Comparison of ENCODE assay signal across 34 cellular contexts in the genomic region with DNA sequence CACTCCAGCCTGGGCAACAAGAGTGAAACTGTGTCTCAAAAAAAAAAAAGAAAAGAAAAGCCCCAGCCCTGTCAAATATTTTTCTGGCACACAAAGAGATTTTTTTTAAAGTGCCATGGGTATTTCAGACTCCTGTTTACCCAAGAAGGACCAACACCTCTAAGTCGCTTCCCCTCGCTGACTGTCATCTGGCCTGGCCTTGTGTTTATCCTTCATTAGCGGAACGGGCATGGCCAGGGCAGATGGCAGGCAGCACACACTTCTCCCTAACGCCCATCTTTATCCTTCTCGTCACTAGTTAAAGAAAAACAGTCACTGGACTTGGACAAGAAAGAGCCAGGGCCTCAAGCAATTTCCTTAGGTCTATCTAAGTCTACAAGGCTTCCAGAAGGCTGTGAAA. TPM values are rescaled to one million over a fixed set of nuclear protein-coding genes. Genes with fewer than 3 reads are reported as not detected.
DNase-seq lines count a peak whose midpoint lies in the region; ATAC-seq and FAIRE-seq lines count a peak whose summit lies in the region.
"Had no signal": no experiment of that assay in that cellular context is flagged by ENCODE, and none has a peak within 500 bp of the region (broad histone marks: within the 10 kb centered on the region; RNA-seq: fewer than 3 reads in every experiment).

No MANE protein-coding gene starts in this region.

- no peaks in the 10 kb centered on the region for H3K9me3 Mint-ChIP-seq in activated T-helper 17 cell treated with anti-CD3 and anti-CD28 coated beads, Interleukin-2, amount 50 U/mL, for 72 hours
- H3K9me3 Mint-ChIP-seq in immature natural killer cell, result no peaks in the 10 kb centered on the region
- H3K9me3 Mint-ChIP-seq: endodermal cell; nephron; stimulated activated naive B cell treated with anti-CD40 and anti-IgM and Interleukin-4, amounts not matched to agents 10 μg/mL and 1 μg/mL and 100 μg/mL, for 72 hours had no signal

- no peak overlapping the region for H3K4me3 Mint-ChIP-seq in activated T-helper 17 cell treated with anti-CD3 and anti-CD28 coated beads, Interleukin-2, amount 50 U/mL, for 72 hours
- H3K4me3 Mint-ChIP-seq in immature natural killer cell, result no peak overlapping the region
- H3K4me3 Mint-ChIP-seq: endodermal cell; nephron; stimulated activated naive B cell treated with anti-CD40 and anti-IgM and Interleukin-4, amounts not matched to agents 10 μg/mL and 1 μg/mL and 100 μg/mL, for 72 hours had no signal

- no peaks in the 10 kb centered on the region for H3K4me1 Mint-ChIP-seq in activated T-helper 17 cell treated with anti-CD3 and anti-CD28 coated beads, Interleukin-2, amount 50 U/mL, for 72 hours
- H3K4me1 Mint-ChIP-seq in immature natural killer cell, result no peaks in the 10 kb centered on the region

- 56 to 66% (median 62%) methylated on average over 6 of the region's 6 CpGs for WGBS in small intestine, 3 donors

- FAIRE-seq in small intestine (lab: Jason Lieb, UNC), result no peak
- FAIRE-seq: A549, frontal cortex, K562 had no signal

- no peaks in the 10 kb centered on the region for H3K36me3 Mint-ChIP-seq in activated T-helper 17 cell treated with anti-CD3 and anti-CD28 coated beads, Interleukin-2, amount 50 U/mL, for 72 hours (ENCODE audit: low read depth)
- no peaks in the 10 kb centered on the region for H3K36me3 Mint-ChIP-seq in immature natural killer cell
- H3K36me3 Mint-ChIP-seq: stimulated activated naive B cell treated with anti-CD40 and anti-IgM and Interleukin-4, amounts not matched to agents 10 μg/mL and 1 μg/mL and 100 μg/mL, for 72 hours had no signal

- no peaks in the 10 kb centered on the region for H3K27me3 ChIP-seq in small intestine (ENCODE audit: control insufficient read depth in 2 of 2, insufficient read depth in 2 of 2, low read length in 2 of 2)
- H3K27me3 ChIP-seq: adrenal gland, esophagus squamous epithelium, left lung, MG63, ovary, right atrium auricular region, vagina had no signal

- peak overlapping the region; percentile 46 for H3K27ac Mint-ChIP-seq in activated T-helper 17 cell treated with anti-CD3 and anti-CD28 coated beads, Interleukin-2, amount 50 U/mL, for 72 hours
- H3K27ac Mint-ChIP-seq in immature natural killer cell, result no peak overlapping the region
- H3K27ac Mint-ChIP-seq: endodermal cell; stimulated activated naive B cell treated with anti-CD40 and anti-IgM and Interleukin-4, amounts not matched to agents 10 μg/mL and 1 μg/mL and 100 μg/mL, for 72 hours had no signal

- no peaks in the 10 kb centered on the region for H3K36me3 ChIP-seq in small intestine (ENCODE audit: control insufficient read depth in 2 of 2, insufficient read depth in 2 of 2, low read length in 2 of 2)
- H3K36me3 ChIP-seq: adrenal gland, esophagus squamous epithelium, left lung, MG63, ovary, right atrium auricular region, vagina had no signal

- H3K9me3 ChIP-seq in small intestine (ENCODE audit: control insufficient read depth, low read depth), result no peaks in the 10 kb centered on the region
- H3K9me3 ChIP-seq: A549, adrenal gland, esophagus squamous epithelium, left lung, MG63, ovary, right atrium auricular region, vagina had no signal

- ATAC-seq in activated T-helper 17 cell treated with anti-CD3 and anti-CD28 coated beads, Interleukin-2, amount 50 U/mL, for 72 hours (replicated peaks), result no peak
- ATAC-seq in HG02571 (IDR thresholded peaks at IDR 0.05; ENCODE audit: unreplicated experiment), result no peak
- ATAC-seq: A549; HCT116; left lung; stimulated activated naive B cell treated with anti-CD40 and anti-IgM and Interleukin-4, amounts not matched to agents 10 μg/mL and 1 μg/mL and 100 μg/mL, for 72 hours had no signal

- DNase-seq in NCI-H2029 (lab: John Stamatoyannopoulos, UW), result peak; percentile 16
- no peak for DNase-seq in NCI-H2029 treated with DMSO at 0.1 percent for 48 hours (lab: John Stamatoyannopoulos, UW)
- DNase-seq in NCI-H510A (lab: John Stamatoyannopoulos, UW), result peak; percentile 27
- DNase-seq in small intestine, result peak; percentile 50
- no peak for DNase-seq in immature natural killer cell
- DNase-seq in anterior cingulate cortex (lab: John Stamatoyannopoulos, UW), result no peak
- DNase-seq: activated CD4-positive, alpha-beta T cell treated with anti-CD3 and anti-CD28 coated beads for 48 hours; activated naive CD4-positive, alpha-beta T cell treated with Interleukin-2 at 50 U/mL for 16 hours; activated T-cell treated with anti-CD3 and anti-CD28 coated beads, Interleukin-2, amount 50 U/mL, for 48 hours; adrenal gland; Calu3; cortex of kidney; endodermal cell; esophagus squamous epithelium; left lung; MG63; NCI-H1694 treated with DMSO at 0.1 percent for 48 hours; NCI-H345; ovary; RPMI8226; stimulated activated CD4-positive, alpha-beta T cell treated with anti-CD3 and anti-CD28 coated beads, Interleukin-12 subunit alpha, Interleukin-12 subunit beta, amount 100 ng/mL, for 4 hours; stimulated activated CD4-positive, alpha-beta T cell treated with anti-CD3 and anti-CD28 coated beads, Interleukin-4, amount 100 ng/mL, for 24 hours; stimulated activated naive B cell treated with anti-CD40 and anti-IgM and Interleukin-4, amounts not matched to agents 10 μg/mL and 1 μg/mL and 100 μg/mL, for 72 hours; T-helper 2 cell had no signal

- no peak overlapping the region for H3K27ac ChIP-seq in small intestine (ENCODE audit: low read depth in 1 of 2, low read length in 1 of 2)
- H3K27ac ChIP-seq: A549, adrenal gland, esophagus squamous epithelium, left lung, ovary, right atrium auricular region, SK-N-MC, vagina had no signal

- H3K27me3 Mint-ChIP-seq in activated T-helper 17 cell treated with anti-CD3 and anti-CD28 coated beads, Interleukin-2, amount 50 U/mL, for 72 hours, result no peaks in the 10 kb centered on the region
- no peaks in the 10 kb centered on the region for H3K27me3 Mint-ChIP-seq in immature natural killer cell (ENCODE audit: low read depth in 3 of 3)
- H3K27me3 Mint-ChIP-seq: stimulated activated naive B cell treated with anti-CD40 and anti-IgM and Interleukin-4, amounts not matched to agents 10 μg/mL and 1 μg/mL and 100 μg/mL, for 72 hours had no signal

- no peak overlapping the region for H3K4me3 ChIP-seq in small intestine (ENCODE audit: low read depth in 1 of 2, low read length in 2 of 2)
- H3K4me3 ChIP-seq: A549, adrenal gland, esophagus squamous epithelium, K562, left lung, MG63, ovary, right atrium auricular region, SK-N-MC, vagina had no signal

- H3K4me1 ChIP-seq in small intestine (ENCODE audit: control insufficient read depth in 2 of 2, insufficient read depth in 1 of 2, low read depth in 1 of 2, low read length in 1 of 2), result no peaks in the 10 kb centered on the region
- H3K4me1 ChIP-seq: A549, adrenal gland, left lung, right atrium auricular region, vagina had no signal

RNA-seq across cellular contexts. Expression of gene CBFA2T2, which starts 7.3 kb away (rescaled TPM):
- 10 to 100 TPM; 14.5 to 25.6 TPM for total RNA-seq in activated T-helper 17 cell treated with anti-CD3 and anti-CD28 coated beads, Interleukin-2, amount 50 U/mL, for 72 hours
- polyA plus RNA-seq in small intestine (1 to 10 TPM; 6.5 to 10.0 (median 8.5) TPM), immature natural killer cell (10 to 100 TPM in 2 of 3 donors, 1 to 10 TPM in 1; 7.5 to 15.5 (median 11.0) TPM)

RNA-seq across cellular contexts. Expression of gene SNTA1, which starts 39.0 kb away (rescaled TPM):
- 1 to 10 TPM; 5.5 to 6.5 TPM for total RNA-seq in activated T-helper 17 cell treated with anti-CD3 and anti-CD28 coated beads, Interleukin-2, amount 50 U/mL, for 72 hours
- 10 to 100 TPM in 2 of 3 donors, 1 to 10 TPM in 1; 9.1 to 15.4 (median 13.9) TPM for polyA plus RNA-seq in small intestine
- polyA plus RNA-seq in immature natural killer cell, result 1 to 10 TPM in 2 of 3 donors, not detected in 1; 2.4 to 2.8 TPM

Comparison
In these comparisons a context has a peak if more than half of its experiments do, and no peak if none do; other contexts are left out.
1. DNase-seq: peak in NCI-H2029 (single experiment), NCI-H510A (single experiment) and small intestine (single experiment); none in NCI-H2029 treated with DMSO at 0.1 percent for 48 hours (single experiment), immature natural killer cell (0 of 3) and anterior cingulate cortex (0 of 58).